In the genomic region with DNA sequence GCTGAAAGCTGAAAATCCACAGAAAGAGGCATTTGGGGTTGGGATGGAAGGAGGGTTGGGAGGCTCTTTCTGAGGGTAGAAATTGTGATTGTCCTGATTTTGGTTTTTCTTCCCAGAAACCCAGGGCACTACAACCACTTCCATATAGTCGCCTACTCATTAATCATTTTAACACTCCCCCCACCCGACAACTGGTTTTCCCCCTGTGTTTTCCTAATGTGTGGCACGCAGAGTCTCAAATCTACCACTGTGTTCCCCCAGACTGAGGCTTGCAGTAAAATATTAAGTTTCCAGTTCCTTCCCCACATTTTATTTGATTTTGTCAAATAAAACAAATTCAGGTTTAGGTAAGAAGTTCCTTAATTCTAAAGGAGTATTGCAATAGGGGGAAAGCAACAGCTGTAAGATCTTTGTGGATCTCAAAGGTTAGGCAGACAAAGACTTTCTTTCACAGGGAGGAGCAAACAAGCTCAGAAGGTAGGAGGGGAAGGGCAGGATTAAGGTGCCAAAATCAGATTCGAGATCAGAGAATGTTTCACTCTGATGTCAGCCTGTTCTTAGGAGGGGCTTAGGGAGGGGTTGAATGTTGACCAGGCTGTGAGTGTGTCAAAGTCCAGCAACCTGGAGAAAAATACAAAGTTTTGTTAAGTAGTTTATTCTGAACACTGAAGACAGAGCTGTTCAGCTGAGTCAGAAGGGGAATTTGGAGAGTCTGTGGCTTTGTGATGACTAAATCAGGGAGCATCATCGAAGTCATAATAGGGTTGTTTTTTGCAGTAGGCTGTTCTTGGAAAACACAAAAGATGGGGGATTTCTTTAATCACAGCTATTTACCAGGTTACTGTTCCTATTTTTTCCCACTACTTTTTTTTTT, we compare ENCODE assay signal across 1 cellular context.
A peak's percentile ranks its signal among the peaks of the same experiment; 100 is the strongest.
TF ChIP-seq lines count a peak whose summit lies in the region.

No MANE protein-coding gene starts in this region.

TF ChIP-seq in HepG2, 621 proteins besides CTCF, POLR2A, EP300 and RAD21 (continued from another document and continues in another):
- TF ChIP-seq ARHGAP35 (CRISPR knock-in tag; IDR thresholded peaks at IDR 0.05; ENCODE audit: borderline replicate concordance): no peak
- TF ChIP-seq JARID2 (CRISPR knock-in tag; IDR thresholded peaks at IDR 0.05; ENCODE audit: insufficient replicate concordance): no peak
- TF ChIP-seq, protein P1, sequence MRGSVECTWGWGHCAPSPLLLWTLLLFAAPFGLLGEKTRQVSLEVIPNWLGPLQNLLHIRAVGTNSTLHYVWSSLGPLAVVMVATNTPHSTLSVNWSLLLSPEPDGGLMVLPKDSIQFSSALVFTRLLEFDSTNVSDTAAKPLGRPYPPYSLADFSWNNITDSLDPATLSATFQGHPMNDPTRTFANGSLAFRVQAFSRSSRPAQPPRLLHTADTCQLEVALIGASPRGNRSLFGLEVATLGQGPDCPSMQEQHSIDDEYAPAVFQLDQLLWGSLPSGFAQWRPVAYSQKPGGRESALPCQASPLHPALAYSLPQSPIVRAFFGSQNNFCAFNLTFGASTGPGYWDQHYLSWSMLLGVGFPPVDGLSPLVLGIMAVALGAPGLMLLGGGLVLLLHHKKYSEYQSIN (CRISPR knock-in tag; IDR thresholded peaks at IDR 0.05; ENCODE audit: borderline replicate concordance): no peak
- no peak for TF ChIP-seq KLF11 (CRISPR knock-in tag; IDR thresholded peaks at IDR 0.05)
- TF ChIP-seq ZSCAN5A (CRISPR knock-in tag; IDR thresholded peaks at IDR 0.05; ENCODE audit: borderline replicate concordance): no peak; the same call in 1 of the 2 replicates
- no peak for TF ChIP-seq TEAD2 (CRISPR knock-in tag; IDR thresholded peaks at IDR 0.05)
- TF ChIP-seq LBX2 (CRISPR knock-in tag; IDR thresholded peaks at IDR 0.05; ENCODE audit: borderline replicate concordance): no peak
- no peak for TF ChIP-seq NFKB2 (CRISPR knock-in tag; IDR thresholded peaks at IDR 0.05; ENCODE audit: borderline replicate concordance)
- TF ChIP-seq, protein P2, sequence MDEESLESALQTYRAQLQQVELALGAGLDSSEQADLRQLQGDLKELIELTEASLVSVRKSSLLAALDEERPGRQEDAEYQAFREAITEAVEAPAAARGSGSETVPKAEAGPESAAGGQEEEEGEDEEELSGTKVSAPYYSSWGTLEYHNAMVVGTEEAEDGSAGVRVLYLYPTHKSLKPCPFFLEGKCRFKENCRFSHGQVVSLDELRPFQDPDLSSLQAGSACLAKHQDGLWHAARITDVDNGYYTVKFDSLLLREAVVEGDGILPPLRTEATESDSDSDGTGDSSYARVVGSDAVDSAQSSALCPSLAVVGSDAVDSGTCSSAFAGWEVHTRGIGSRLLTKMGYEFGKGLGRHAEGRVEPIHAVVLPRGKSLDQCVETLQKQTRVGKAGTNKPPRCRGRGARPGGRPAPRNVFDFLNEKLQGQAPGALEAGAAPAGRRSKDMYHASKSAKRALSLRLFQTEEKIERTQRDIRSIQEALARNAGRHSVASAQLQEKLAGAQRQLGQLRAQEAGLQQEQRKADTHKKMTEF (CRISPR knock-in tag; IDR thresholded peaks at IDR 0.05): peak; percentile 58; the same call in 1 of the 2 replicates
- TF ChIP-seq PLSCR1 (CRISPR knock-in tag; IDR thresholded peaks at IDR 0.05; ENCODE audit: borderline replicate concordance): no peak
- no peak for TF ChIP-seq ZNF274 (CRISPR knock-in tag; IDR thresholded peaks at IDR 0.05)
- TF ChIP-seq FOXA3 (CRISPR knock-in tag; IDR thresholded peaks at IDR 0.05): peak; percentile 55
- TF ChIP-seq ONECUT2 (CRISPR knock-in tag; IDR thresholded peaks at IDR 0.05): no peak
- no peak for TF ChIP-seq KDM2A (CRISPR knock-in tag; IDR thresholded peaks at IDR 0.05; ENCODE audit: borderline replicate concordance, low read depth)
- TF ChIP-seq ZIK1 (CRISPR knock-in tag; IDR thresholded peaks at IDR 0.05; ENCODE audit: borderline replicate concordance, low read depth): no peak
- TF ChIP-seq, protein P3, sequence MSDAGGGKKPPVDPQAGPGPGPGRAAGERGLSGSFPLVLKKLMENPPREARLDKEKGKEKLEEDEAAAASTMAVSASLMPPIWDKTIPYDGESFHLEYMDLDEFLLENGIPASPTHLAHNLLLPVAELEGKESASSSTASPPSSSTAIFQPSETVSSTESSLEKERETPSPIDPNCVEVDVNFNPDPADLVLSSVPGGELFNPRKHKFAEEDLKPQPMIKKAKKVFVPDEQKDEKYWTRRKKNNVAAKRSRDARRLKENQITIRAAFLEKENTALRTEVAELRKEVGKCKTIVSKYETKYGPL (CRISPR knock-in tag; IDR thresholded peaks at IDR 0.05): no peak
- 0 out of 2 replicates have a peak, but pooled peaks have one; percentile 30 for TF ChIP-seq SP140L (CRISPR knock-in tag; IDR thresholded peaks at IDR 0.05; ENCODE audit: borderline replicate concordance)
- no peak for TF ChIP-seq ASH2L (IDR thresholded peaks at IDR 0.05; ENCODE audit: insufficient read length, low read depth, low read length)
- no peak for TF ChIP-seq KLF15 (CRISPR knock-in tag; IDR thresholded peaks at IDR 0.05; ENCODE audit: borderline replicate concordance)
- TF ChIP-seq ZNF432 (CRISPR knock-in tag; IDR thresholded peaks at IDR 0.05; ENCODE audit: borderline replicate concordance): no peak
- TF ChIP-seq ZHX1 (CRISPR knock-in tag; IDR thresholded peaks at IDR 0.05; ENCODE audit: low read depth): no peak
- TF ChIP-seq NCOA5 (CRISPR knock-in tag; IDR thresholded peaks at IDR 0.05): no peak
- no peak for TF ChIP-seq RBM39 (IDR thresholded peaks at IDR 0.05; ENCODE audit: low read depth, low read length, poor library complexity, severe bottlenecking)
- TF ChIP-seq ZNF510 (CRISPR knock-in tag; IDR thresholded peaks at IDR 0.05; ENCODE audit: low read depth): no peak
- TF ChIP-seq JUN (CRISPR knock-in tag; IDR thresholded peaks at IDR 0.05): no peak
- TF ChIP-seq ZNF33A (CRISPR knock-in tag; IDR thresholded peaks at IDR 0.05; ENCODE audit: borderline replicate concordance): no peak
- no peak for TF ChIP-seq ZNF629 (CRISPR knock-in tag; conservative IDR thresholded peaks at IDR 0.05)
- TF ChIP-seq ZNF275 (CRISPR knock-in tag; IDR thresholded peaks at IDR 0.05; ENCODE audit: borderline replicate concordance): no peak
- no peak for TF ChIP-seq GATA4 (IDR thresholded peaks at IDR 0.05; ENCODE audit: borderline replicate concordance, low read depth)
- TF ChIP-seq KLF12 (CRISPR knock-in tag; IDR thresholded peaks at IDR 0.05; ENCODE audit: borderline replicate concordance): no peak
- TF ChIP-seq ATF7 (IDR thresholded peaks at IDR 0.05): no peak
- no peak for TF ChIP-seq ATF7 (CRISPR knock-in tag; IDR thresholded peaks at IDR 0.05)
- TF ChIP-seq FOXP1 (IDR thresholded peaks at IDR 0.05): no peak
- peak; percentile 78; the same call in 1 of the 2 replicates for TF ChIP-seq FOXP1 (CRISPR knock-in tag; IDR thresholded peaks at IDR 0.05)
- TF ChIP-seq ZNF224 (CRISPR knock-in tag; IDR thresholded peaks at IDR 0.05): no peak
- no peak for TF ChIP-seq ZBTB37 (CRISPR knock-in tag; IDR thresholded peaks at IDR 0.05)
- no peak for TF ChIP-seq ZNF891 (CRISPR knock-in tag; IDR thresholded peaks at IDR 0.05)
- peak; percentile 75 for TF ChIP-seq NR2F6 (IDR thresholded peaks at IDR 0.05)
- peak; percentile 71 for TF ChIP-seq NR2F6 (CRISPR knock-in tag; IDR thresholded peaks at IDR 0.05)
- TF ChIP-seq POLR2AphosphoS2 (IDR thresholded peaks at IDR 0.05; ENCODE audit: low read depth, low read length): no peak
- TF ChIP-seq ZNF263 (CRISPR knock-in tag; IDR thresholded peaks at IDR 0.05): no peak
- no peak for TF ChIP-seq CEBPZ (IDR thresholded peaks at IDR 0.05; ENCODE audit: low read length)
- TF ChIP-seq ZNF232 (CRISPR knock-in tag; IDR thresholded peaks at IDR 0.05; ENCODE audit: borderline replicate concordance): no peak
